ENCODE assay signal across 8 cellular contexts in genomic region chr22:29635734-29636357, GRCh38. TPM values are rescaled to one million over a fixed set of nuclear protein-coding genes. Genes with fewer than 3 reads are reported as not detected.
DNase-seq lines count a peak whose midpoint lies in the region; TF ChIP-seq lines count a peak whose summit lies in the region.

No MANE protein-coding gene starts in this region.

- H3K4me3 ChIP-seq in Karpas-422 (ENCODE audit: low read length) = no peak overlapping the region
- no peak overlapping the region for H3K4me3 ChIP-seq in fibroblast of lung (replicated peaks in 1 of 4; ENCODE audit: control extremely low read depth in 1 of 4, insufficient read depth in 1 of 4, low read depth in 3 of 4, low read length in 4 of 4)

- peaks cover 14% of the 10 kb centered on the region for H3K36me3 Mint-ChIP-seq in osteocyte (ENCODE audit: unreplicated experiment)
- peaks cover 13% of the 10 kb centered on the region for H3K36me3 Mint-ChIP-seq in activated CD4-positive, alpha-beta memory T cell treated with anti-CD3 and anti-CD28 coated beads for 36 hours

- intact Hi-C loops in activated CD4-positive, alpha-beta memory T cell treated with anti-CD3 and anti-CD28 coated beads for 36 hours (cut with micrococcal nuclease) = loop anchor here (2.0 kb wide), 1 partner anchor 453 kb away; no protein-coding TSS in a partner anchor

- H3K9ac ChIP-seq in Karpas-422 (ENCODE audit: low read length) (no peak overlapping the region), fibroblast of lung (ENCODE audit: insufficient read depth, low read length) (no peak overlapping the region)

- H3K4me1 Mint-ChIP-seq in osteocyte (ENCODE audit: unreplicated experiment) = no peaks in the 10 kb centered on the region
- peaks cover 16% of the 10 kb centered on the region for H3K4me1 Mint-ChIP-seq in activated CD4-positive, alpha-beta memory T cell treated with anti-CD3 and anti-CD28 coated beads for 36 hours (ENCODE audit: low read depth)

- H3K9me3 ChIP-seq in Karpas-422 (ENCODE audit: low read length) (no peaks in the 10 kb centered on the region), fibroblast of lung (ENCODE audit: control insufficient read depth, insufficient read depth, low read depth, low read length) (no peaks in the 10 kb centered on the region)

- H3K36me3 ChIP-seq in Karpas-422 (ENCODE audit: insufficient read depth, low read length) = no peaks in the 10 kb centered on the region
- H3K36me3 ChIP-seq in fibroblast of lung (ENCODE audit: control insufficient read depth, insufficient read depth, low read length) = peaks cover 2% of the 10 kb centered on the region

- no peaks in the 10 kb centered on the region for H3K27me3 Mint-ChIP-seq in osteocyte (ENCODE audit: unreplicated experiment)
- H3K27me3 Mint-ChIP-seq in activated CD4-positive, alpha-beta memory T cell treated with anti-CD3 and anti-CD28 coated beads for 36 hours = no peaks in the 10 kb centered on the region

- H3K4me2 ChIP-seq in Karpas-422 (ENCODE audit: low read depth, low read length, poor library complexity, severe bottlenecking) (no peak overlapping the region), fibroblast of lung (ENCODE audit: extremely low read depth, insufficient read depth, low read length) (no peak overlapping the region)

- TF ChIP-seq CTCF in fibroblast of lung (conservative IDR thresholded peaks at IDR 0.05 in 1 of 2, IDR thresholded peaks at IDR 0.05 in 1 of 2; ENCODE audit: low read depth in 1 of 2, low read length in 2 of 2) (peak; percentile 69 to 75), osteocyte (IDR thresholded peaks at IDR 0.05) (peak; percentile 74)

- CTCF ChIA-PET in activated CD4-positive, alpha-beta memory T cell treated with anti-CD3 and anti-CD28 coated beads for 36 hours (lab: Charles Lee) = interaction anchor here (0.8 to 3.7 kb wide), 24 partner anchors 8 to 462 kb away, joined by 3 to 27 read pairs (median 4); partner anchors contain the start of gene ZMAT5

- H4K20me1 ChIP-seq in Karpas-422 (ENCODE audit: insufficient read depth, low read depth, low read length) (peaks cover 47% of the 10 kb centered on the region), fibroblast of lung (ENCODE audit: control insufficient read depth, extremely low read depth, insufficient read depth, low read length) (no peaks in the 10 kb centered on the region)

- DNase-seq in Daoy (ENCODE audit: low read depth) (peak; percentile 51), Karpas-422 (peak; percentile 75), SHP77 (lab: John Stamatoyannopoulos, UW) (peak; percentile 30 to 32), fibroblast of lung (ENCODE audit: low read depth in 2 of 2) (peak; percentile 69 to 79), osteocyte (ENCODE audit: extremely low spot score, unreplicated experiment) (no peak)
- DNase-seq in activated CD4-positive, alpha-beta memory T cell treated with anti-CD3 and anti-CD28 coated beads for 36 hours = no peak
- no peak for DNase-seq in stimulated activated CD8-positive, alpha-beta memory T cell treated with anti-CD3 and anti-CD28 coated beads, Interleukin-4, amount 100 ng/mL, for 48 hours
- DNase-seq in activated effector memory CD4-positive, alpha-beta T cell treated with anti-CD3 and anti-CD28 coated beads, Interleukin-2, amount 50 U/mL, for 16 hours = no peak

- H3K27ac Mint-ChIP-seq in osteocyte (ENCODE audit: unreplicated experiment) = no peak overlapping the region
- no peak overlapping the region for H3K27ac Mint-ChIP-seq in activated CD4-positive, alpha-beta memory T cell treated with anti-CD3 and anti-CD28 coated beads for 36 hours

- POLR2A ChIA-PET in activated CD4-positive, alpha-beta memory T cell treated with anti-CD3 and anti-CD28 coated beads for 36 hours (lab: Charles Lee) = interaction anchor here (0.7 kb wide), 1 partner anchor 444 kb away, joined by 3 read pairs; no protein-coding TSS in a partner anchor

- H2AFZ ChIP-seq in Karpas-422 (ENCODE audit: low read length) = no peak overlapping the region
- no peak overlapping the region for H2AFZ ChIP-seq in fibroblast of lung (ENCODE audit: low read length)

- H3K4me3 Mint-ChIP-seq in osteocyte (ENCODE audit: unreplicated experiment) = no peak overlapping the region
- H3K4me3 Mint-ChIP-seq in activated CD4-positive, alpha-beta memory T cell treated with anti-CD3 and anti-CD28 coated beads for 36 hours = no peak overlapping the region

- peaks cover 35% of the 10 kb centered on the region for H3K79me2 ChIP-seq in Karpas-422 (ENCODE audit: low read length)
- peaks cover 51% of the 10 kb centered on the region for H3K79me2 ChIP-seq in fibroblast of lung (ENCODE audit: control insufficient read depth, insufficient read depth, low read length)

- H3K27me3 ChIP-seq in Karpas-422 (ENCODE audit: low read length) (no peaks in the 10 kb centered on the region), fibroblast of lung (ENCODE audit: control insufficient read depth, insufficient read depth, low read length) (no peaks in the 10 kb centered on the region)

- H3K27ac ChIP-seq in Karpas-422 (ENCODE audit: low read length) (no peak overlapping the region), fibroblast of lung (ENCODE audit: insufficient read depth, low read length) (no peak overlapping the region)

- no peaks in the 10 kb centered on the region for H3K9me3 Mint-ChIP-seq in osteocyte (ENCODE audit: unreplicated experiment)
- H3K9me3 Mint-ChIP-seq in activated CD4-positive, alpha-beta memory T cell treated with anti-CD3 and anti-CD28 coated beads for 36 hours = no peaks in the 10 kb centered on the region

- no peaks in the 10 kb centered on the region for H3K9me2 ChIP-seq in Karpas-422 (replicated peaks; ENCODE audit: insufficient read depth, low read length)

- H3K4me1 ChIP-seq in Karpas-422 (ENCODE audit: low read length) = no peaks in the 10 kb centered on the region
- peaks cover 4% of the 10 kb centered on the region for H3K4me1 ChIP-seq in fibroblast of lung (ENCODE audit: control insufficient read depth, extremely low read depth, insufficient read depth, low read length)

RNA-seq across cellular contexts. Expression of gene NF2, which starts 32.4 kb away (rescaled TPM):
- 88.3 and 113 TPM in 2 replicates for total RNA-seq in Daoy (2014; rRNA removed; shearing (Covaris generic))
- 19.0 and 24.2 TPM in 2 replicates for total RNA-seq in Karpas-422 (2014; rRNA removed; shearing (Covaris generic); ENCODE audit: low replicate concordance)
- total RNA-seq in fibroblast of lung (37.0 and 55.5 TPM in 2 replicates), osteocyte (67.9 and 71.0 TPM in 2 replicates)
- 80.9 and 108 TPM in 2 replicates for polyA plus RNA-seq in fibroblast of lung
- 48.7 and 60.3 TPM in 2 replicates for polyA plus RNA-seq in fibroblast of lung (2012)
- polyA minus RNA-seq in fibroblast of lung (ENCODE audit: low replicate concordance) = 131 and 171 TPM in 2 replicates
- total RNA-seq in activated CD4-positive, alpha-beta memory T cell treated with anti-CD3 and anti-CD28 coated beads for 36 hours = 10 to 100 TPM; 40.4 to 44.2 TPM

RNA-seq across cellular contexts. Expression of gene NIPSNAP1, which starts 54.9 kb away (rescaled TPM):
- 56.9 and 57.9 TPM in 2 replicates for total RNA-seq in Daoy (2014; rRNA removed; shearing (Covaris generic))
- total RNA-seq in Karpas-422 (2014; rRNA removed; shearing (Covaris generic); ENCODE audit: low replicate concordance) = 75.9 and 100 TPM in 2 replicates
- total RNA-seq in fibroblast of lung (33.9 and 55.5 TPM in 2 replicates), osteocyte (47.3 and 49.3 TPM in 2 replicates)
- polyA plus RNA-seq in fibroblast of lung = 51.8 and 62.1 TPM in 2 replicates
- 53.4 and 65.8 TPM in 2 replicates for polyA plus RNA-seq in fibroblast of lung (2012)
- polyA minus RNA-seq in fibroblast of lung (ENCODE audit: low replicate concordance) = 27.2 and 32.4 TPM in 2 replicates
- 10 to 100 TPM; 60.9 to 63.2 TPM for total RNA-seq in activated CD4-positive, alpha-beta memory T cell treated with anti-CD3 and anti-CD28 coated beads for 36 hours

Comparison
In these comparisons a context has a peak if more than half of its experiments do, and no peak if none do; other contexts are left out.
1. DNase-seq: peak in Daoy (single experiment), Karpas-422 (single experiment), SHP77 (2 of 2) and fibroblast of lung (2 of 2); none in osteocyte (single experiment), activated CD4-positive, alpha-beta memory T cell treated with anti-CD3 and anti-CD28 coated beads for 36 hours (single experiment), stimulated activated CD8-positive, alpha-beta memory T cell treated with anti-CD3 and anti-CD28 coated beads, Interleukin-4, amount 100 ng/mL, for 48 hours (single experiment) and activated effector memory CD4-positive, alpha-beta T cell treated with anti-CD3 and anti-CD28 coated beads, Interleukin-2, amount 50 U/mL, for 16 hours (single experiment).